11 cellular contexts compared by ENCODE assay signal in the genomic region with DNA sequence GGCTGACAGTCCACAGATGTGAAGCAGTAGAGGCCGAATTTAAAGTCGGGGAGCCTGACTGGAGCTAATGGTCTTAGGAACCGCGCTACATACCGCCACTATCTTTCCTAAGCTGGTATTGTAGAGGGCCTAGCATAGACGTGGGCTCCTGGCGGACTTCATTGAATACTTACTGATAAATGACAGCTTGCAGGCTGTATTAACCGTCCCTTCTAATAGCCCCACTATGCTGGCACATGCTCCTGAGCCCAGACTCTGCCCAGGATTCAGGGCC. TPM values are rescaled to one million over a fixed set of nuclear protein-coding genes. Genes with fewer than 3 reads are reported as not detected.
A peak's percentile ranks its signal among the peaks of the same experiment; 100 is the strongest.
DNase-seq lines count a peak whose midpoint lies in the region; ATAC-seq, FAIRE-seq and TF ChIP-seq lines count a peak whose summit lies in the region.
"Not testable (repeated sequence)": the region's sequence is repeated elsewhere in the genome, so short reads cannot be mapped to it uniquely, and the experiment has no call there.
"Had no signal": no experiment of that assay in that cellular context is flagged by ENCODE, and none has a peak within 500 bp of the region (broad histone marks: within the 10 kb centered on the region; RNA-seq: fewer than 3 reads in every experiment).

No MANE protein-coding gene starts in this region.

- TF ChIP-seq EP300 in GM12878 (IDR thresholded peaks at IDR 0.05; ENCODE audit: borderline replicate concordance in 1 of 2, control insufficient read depth in 1 of 2, low read depth in 2 of 2, low read length in 2 of 2); HepG2 (IDR thresholded peaks at IDR 0.05; ENCODE audit: low read depth in 2 of 2, low read length in 2 of 2); HepG2 (CRISPR knock-in tag; IDR thresholded peaks at IDR 0.05; ENCODE audit: borderline replicate concordance): not testable (repeated sequence)

- not testable (repeated sequence) for TF ChIP-seq POLR2A in GM12878 (IDR thresholded peaks at IDR 0.05; ENCODE audit: low read depth, low read length); HepG2 (IDR thresholded peaks at IDR 0.05; ENCODE audit: insufficient read depth in 1 of 2, low read depth in 2 of 2, low read length in 2 of 2); prostate gland (IDR thresholded peaks at IDR 0.05); thyroid gland (IDR thresholded peaks at IDR 0.05)

- POLR2A ChIA-PET in CD4-positive, alpha-beta T cell (lab: Charles Lee) = interaction anchor here (2.0 kb wide), 1 partner anchor 75 kb away, joined by 28 read pairs; a partner anchor contains a TSS
- POLR2A ChIA-PET in activated B cell treated with CpG ODN at 0.5 μM for 24 hours (lab: Charles Lee) = interaction anchor here (2.2 kb wide), 1 partner anchor 75 kb away, joined by 30 read pairs; a partner anchor contains a TSS
- POLR2A ChIA-PET in GM12878 (lab: Charles Lee); HepG2 (lab: Yijun Ruan, JAX): not testable (repeated sequence)

- not testable (repeated sequence) for H3K9me3 ChIP-seq in CD4-positive, alpha-beta T cell (ENCODE audit: control insufficient read depth, low read length); MM.1S (replicated peaks; ENCODE audit: insufficient read depth, low read length); GM12878 (replicated peaks; ENCODE audit: control insufficient read depth, insufficient read depth, low read length); HepG2 (ENCODE audit: low read length); prostate gland; thyroid gland

- not testable (repeated sequence) for H3K9ac ChIP-seq in MM.1S (ENCODE audit: low read length); GM12878 (ENCODE audit: control insufficient read depth, insufficient read depth, low read length); HepG2 (ENCODE audit: insufficient read depth, low read depth, low read length)

- DNase-seq in CD4-positive, alpha-beta T cell = peak in 1 of 10 experiments; percentile 1
- not testable (repeated sequence) for DNase-seq in MM.1S; activated B cell treated with CpG ODN at 0.5 μM for 24 hours; GM12878 (ENCODE audit: low read depth, low spot score); epithelial cell of proximal tubule (ENCODE audit: low read depth); HepG2 (ENCODE audit: low spot score); prostate gland (ENCODE audit: low spot score); thyroid gland

- not testable (repeated sequence) for H3K9me2 ChIP-seq in MM.1S (replicated peaks; ENCODE audit: insufficient read depth, low read length)

- H3K4me2 ChIP-seq in MM.1S (ENCODE audit: low read depth, low read length) = peak overlapping the region; percentile 56; the same call in 1 of the 2 replicates
- peak overlapping the region; percentile 95 for H3K4me2 ChIP-seq in GM12878 (ENCODE audit: control insufficient read depth, insufficient read depth)
- not testable (repeated sequence) for H3K4me2 ChIP-seq in HepG2 (ENCODE audit: low read depth, low read length)

- H3K27ac ChIP-seq in CD4-positive, alpha-beta T cell (ENCODE audit: low read depth, low read length) = peak overlapping the region; percentile 19
- H3K27ac ChIP-seq in MM.1S (ENCODE audit: low read length) (peak overlapping the region; percentile 37; the same call in 1 of the 2 replicates), prostate gland (peak overlapping the region; percentile 80 to 82), thyroid gland (peak overlapping the region; percentile 70 to 79 (median 75))
- H3K27ac ChIP-seq in GM12878 (ENCODE audit: control insufficient read depth, insufficient read depth); HepG2 (ENCODE audit: extremely low read length, insufficient read depth, low read length): not testable (repeated sequence)

- not testable (repeated sequence) for TF ChIP-seq CTCF in CD4-positive, alpha-beta T cell (IDR thresholded peaks at IDR 0.05); MM.1S (IDR thresholded peaks at IDR 0.05; ENCODE audit: low read length); activated B cell treated with CpG ODN at 0.5 μM for 24 hours (IDR thresholded peaks at IDR 0.05); GM12878 (IDR thresholded peaks at IDR 0.05 in 2 of 3, conservative IDR thresholded peaks at IDR 0.05 in 1 of 3; ENCODE audit: control insufficient read depth in 2 of 3, extremely low read depth in 1 of 3, insufficient read depth in 1 of 3, low read depth in 3 of 3, low read length in 3 of 3); epithelial cell of proximal tubule (conservative IDR thresholded peaks at IDR 0.05; ENCODE audit: low read depth, low read length); HepG2 (CRISPR knock-in tag; IDR thresholded peaks at IDR 0.05); prostate gland (IDR thresholded peaks at IDR 0.05); thyroid gland (IDR thresholded peaks at IDR 0.05)

- H3K27ac Mint-ChIP-seq in CD4-positive, alpha-beta T cell = peak overlapping the region; percentile 81
- H3K27ac Mint-ChIP-seq in activated B cell treated with CpG ODN at 0.5 μM for 24 hours = peak overlapping the region; percentile 76

- BruUV-seq in GM12878 (replicated peaks; lab: Mats Ljungman, UMichigan); HepG2 (replicated peaks; lab: Mats Ljungman, UMichigan): not testable (repeated sequence)

- not testable (repeated sequence) for H3K9me3 Mint-ChIP-seq in CD4-positive, alpha-beta T cell; activated B cell treated with CpG ODN at 0.5 μM for 24 hours

- H3K36me3 ChIP-seq in MM.1S (replicated peaks; ENCODE audit: insufficient read depth, low read length); GM12878 (ENCODE audit: control insufficient read depth in 2 of 2, insufficient read depth in 2 of 2, low read length in 1 of 2); HepG2 (replicated peaks in 1 of 2; ENCODE audit: control insufficient read depth in 1 of 2, insufficient read depth in 2 of 2, low read length in 2 of 2); prostate gland; thyroid gland: not testable (repeated sequence)

- H3K4me3 ChIP-seq in MM.1S (ENCODE audit: low read length) (peak overlapping the region; percentile 61; the same call in 1 of the 2 replicates), GM12878 (peak overlapping the region; percentile 52; the same call in 1 of the 2 replicates), epithelial cell of proximal tubule (ENCODE audit: low read depth, low read length) (peak overlapping the region; percentile 64), prostate gland (peak overlapping the region in 1 of 2 donors; percentile 42), thyroid gland (replicated peaks in 1 of 3) (peak overlapping the region in 1 of 3 donors; percentile 33)
- H3K4me3 ChIP-seq in HepG2 (replicated peaks in 1 of 3; ENCODE audit: insufficient read depth in 1 of 3, low read depth in 2 of 3, low read length in 3 of 3) = not testable (repeated sequence)

- intact Hi-C loops in CD4-positive, alpha-beta T cell (cut with DNase I, micrococcal nuclease) = loop anchor here (2.0 to 5.0 kb wide), 2 partner anchors 73 to 74 kb away; a partner anchor contains a TSS
- intact Hi-C loops in activated B cell treated with CpG ODN at 0.5 μM for 24 hours (cut with micrococcal nuclease) = loop anchor here (1.0 kb wide), 2 partner anchors 34 to 75 kb away; a partner anchor contains a TSS
- intact Hi-C loops in GM12878 (cut with micrococcal nuclease; ENCODE audit: unreplicated experiment) = loop anchor here (5.0 kb wide), 1 partner anchor 73 kb away; a partner anchor contains a TSS
- intact Hi-C loops in HepG2 (cut with micrococcal nuclease; ENCODE audit: unreplicated experiment); prostate gland (cut with DNase I); thyroid gland (cut with DNase I): not testable (repeated sequence)

- H3K4me1 Mint-ChIP-seq in CD4-positive, alpha-beta T cell (ENCODE audit: low read depth) = peaks cover 13% of the 10 kb centered on the region
- H3K4me1 Mint-ChIP-seq in activated B cell treated with CpG ODN at 0.5 μM for 24 hours = peaks cover 16% of the 10 kb centered on the region

- H2AFZ ChIP-seq in MM.1S (ENCODE audit: low read length) (peak overlapping the region; percentile 62; the same call in 1 of the 2 replicates), GM12878 (ENCODE audit: control insufficient read depth, low read depth, low read length) (peak overlapping the region; percentile 88)
- not testable (repeated sequence) for H2AFZ ChIP-seq in HepG2 (ENCODE audit: low read length)

- RAD21 ChIA-PET in GM12878 (lab: Charles Lee; ENCODE audit: unreplicated experiment) = not testable (repeated sequence)

- SMC1A ChIA-PET in GM12878 (lab: Charles Lee; ENCODE audit: uncharacterized antibody, unreplicated experiment) = interaction anchor here (0.7 to 1.9 kb wide), 2 partner anchors 15 to 75 kb away, joined by 3 to 9 read pairs; a partner anchor contains a TSS

- not testable (repeated sequence) for TF ChIP-seq RAD21 in GM12878 (IDR thresholded peaks at IDR 0.05; ENCODE audit: insufficient read depth, low read depth, low read length); HepG2 (CRISPR knock-in tag; IDR thresholded peaks at IDR 0.05)

- not testable (repeated sequence) for H4K20me1 ChIP-seq in MM.1S (ENCODE audit: insufficient read depth, low read length); GM12878 (ENCODE audit: control insufficient read depth, insufficient read depth); HepG2 (ENCODE audit: insufficient read depth, low read length)

- not testable (repeated sequence) for H3K27me3 Mint-ChIP-seq in CD4-positive, alpha-beta T cell; activated B cell treated with CpG ODN at 0.5 μM for 24 hours

- not testable (repeated sequence) for ATAC-seq in CD4-positive, alpha-beta T cell (ENCODE audit: poor library complexity); activated B cell treated with CpG ODN at 0.5 μM for 24 hours (ENCODE audit: low read depth); GM12878
- peak; percentile 28; the same call in 2 of the 3 replicates for ATAC-seq in HepG2

- H3K79me2 ChIP-seq in MM.1S (ENCODE audit: low read length); GM12878 (ENCODE audit: control insufficient read depth, insufficient read depth, low read length); HepG2 (ENCODE audit: insufficient read depth, low read length): not testable (repeated sequence)

- not testable (repeated sequence) for H3K4me1 ChIP-seq in MM.1S (ENCODE audit: low read length); GM12878 (ENCODE audit: control insufficient read depth, insufficient read depth, low read length); HepG2 (ENCODE audit: insufficient read depth, low read length); prostate gland (replicated peaks); thyroid gland

- H3K36me3 Mint-ChIP-seq in CD4-positive, alpha-beta T cell (ENCODE audit: low read depth); activated B cell treated with CpG ODN at 0.5 μM for 24 hours (ENCODE audit: low read depth): not testable (repeated sequence)

- peak overlapping the region; percentile 87 for H3K4me3 Mint-ChIP-seq in CD4-positive, alpha-beta T cell
- H3K4me3 Mint-ChIP-seq in activated B cell treated with CpG ODN at 0.5 μM for 24 hours = peak overlapping the region; percentile 84

- CTCF ChIA-PET in CD4-positive, alpha-beta T cell (lab: Charles Lee) = interaction anchor here (1.1 kb wide), 1 partner anchor 13 kb away, joined by 3 read pairs; no protein-coding TSS in a partner anchor
- CTCF ChIA-PET in activated B cell treated with CpG ODN at 0.5 μM for 24 hours (lab: Charles Lee) = interaction anchor here (1.2 kb wide), 1 partner anchor 75 kb away, joined by 3 read pairs; no protein-coding TSS in a partner anchor
- CTCF ChIA-PET in GM12878 (lab: Yijun Ruan, JAX) = interaction anchor here (1.3 kb wide), 1 partner anchor 50 kb away, joined by 3 read pairs; no protein-coding TSS in a partner anchor
- CTCF ChIA-PET in HepG2 (lab: Yijun Ruan, JAX; ENCODE audit: low intra/inter-chr PET ratio, low total read pairs) = not testable (repeated sequence)

- not testable (repeated sequence) for FAIRE-seq in GM12878 (lab: Jason Lieb, UNC); HepG2 (lab: Jason Lieb, UNC)

- not testable (repeated sequence) for H3F3A ChIP-seq in MM.1S (ENCODE audit: insufficient read depth, low read length)

- 83% methylated on average over 8 of the region's 8 CpGs for WGBS in GM12878 (ENCODE audit: insufficient coverage, insufficient replicate concordance, low lambda C conversion rate, missing lambda C conversion rate)
- WGBS in HepG2 (ENCODE audit: low lambda C conversion rate) = 77% methylated on average over 8 of the region's 8 CpGs
- 71% methylated on average over 8 of the region's 8 CpGs for WGBS in prostate gland
- 77 to 92% methylated on average over 8 of the region's 8 CpGs for WGBS in thyroid gland, 2 donors

- H3K27me3 ChIP-seq in CD4-positive, alpha-beta T cell (ENCODE audit: control insufficient read depth, insufficient read depth, low read length); MM.1S (replicated peaks; ENCODE audit: insufficient read depth, low read length); GM12878 (replicated peaks in 1 of 2; ENCODE audit: control insufficient read depth in 2 of 2, insufficient read depth in 2 of 2, low read length in 1 of 2); HepG2 (ENCODE audit: control insufficient read depth in 1 of 2, insufficient read depth in 2 of 2, low read length in 2 of 2); prostate gland (replicated peaks; ENCODE audit: insufficient read depth); thyroid gland: not testable (repeated sequence)

- in situ Hi-C loops in GM12878 (cut with MboI); HepG2 (cut with HindIII; ENCODE audit: extremely low pct_ligation_motif_present, low pct_unique_long_range_greater_than_20kb): not testable (repeated sequence)

RNA-seq across cellular contexts. Expression of a gene that starts 0.5 kb away (rescaled TPM):
- not detected for total RNA-seq in CD4-positive, alpha-beta T cell
- total RNA-seq in activated B cell treated with CpG ODN at 0.5 μM for 24 hours = not detected in 2 replicates
- total RNA-seq in GM12878 (2013; cell fraction: nucleolus; rRNA removed) = not detected in 2 replicates
- total RNA-seq in GM12878 (2014; rRNA removed) = not detected in 2 replicates
- total RNA-seq in GM12878 (2014; rRNA removed; fragmentation: Illumina TruSeq; extraction: Trizol) = not detected in 2 replicates
- total RNA-seq in GM12878 (2021) = not detected in 2 replicates
- not detected for polyA plus RNA-seq in GM12878 (2011; ENCODE audit: low read depth)
- not detected in 2 replicates for polyA plus RNA-seq in GM12878 (2011; rRNA removed)
- not detected in 2 replicates for polyA plus RNA-seq in GM12878 (2011; cell fraction: cytosol; rRNA removed)
- polyA plus RNA-seq in GM12878 (2011; cell fraction: nucleus; rRNA removed) = not detected in 2 replicates
- not detected in 2 replicates for polyA plus RNA-seq in GM12878 (2012)
- not detected in 2 replicates for polyA plus RNA-seq in GM12878 (2014; fragmentation: Illumina TruSeq; extraction: Trizol)
- not detected for polyA plus RNA-seq in GM12878 (2014; fragmentation: Nextera tagmentation; extraction: Ambion mirVana)
- not detected in 2 replicates for polyA plus RNA-seq in GM12878 (2014; rRNA removed)
- not detected for polyA plus RNA-seq in GM12878 (2016; fragmentation: Nextera tagmentation; extraction: Ambion mirVana)
- not detected in 2 replicates for polyA minus RNA-seq in GM12878 (2011; rRNA and poly(A)+ RNA removed)
- not detected in 2 replicates for polyA minus RNA-seq in GM12878 (2011; cell fraction: cytosol; rRNA and poly(A)+ RNA removed)
- not detected in 2 replicates for polyA minus RNA-seq in GM12878 (2011; cell fraction: nucleus; rRNA and poly(A)+ RNA removed)
- total RNA-seq in epithelial cell of proximal tubule = not detected in 2 replicates
- not detected in 2 replicates for total RNA-seq in HepG2 (2016; rRNA removed; fragmentation: Illumina TruSeq; extraction: Trizol)
- total RNA-seq in HepG2 (2016; cell fraction: cytosol; rRNA removed; fragmentation: Illumina TruSeq; extraction: Trizol; ENCODE audit: low read depth) = not detected in 2 replicates
- not detected in 2 replicates for total RNA-seq in HepG2 (2016; cell fraction: insoluble cytoplasmic fraction; rRNA removed; fragmentation: Illumina TruSeq; extraction: Trizol)
- not detected in 2 replicates for total RNA-seq in HepG2 (2016; cell fraction: membrane; rRNA removed; fragmentation: Illumina TruSeq; extraction: Trizol)
- total RNA-seq in HepG2 (2016; cell fraction: nucleus; rRNA removed; fragmentation: Illumina TruSeq; extraction: Trizol) = not detected in 2 replicates
- not detected in 2 replicates for polyA plus RNA-seq in HepG2 (2011; rRNA removed)
- polyA plus RNA-seq in HepG2 (2011; cell fraction: cytosol; rRNA removed) = not detected in 2 replicates
- polyA plus RNA-seq in HepG2 (2011; cell fraction: nucleus; rRNA removed) = not detected in 2 replicates
- not detected in 2 replicates for polyA plus RNA-seq in HepG2 (2012)
- polyA plus RNA-seq in HepG2 (2016; cell fraction: cytosol; fragmentation: Illumina TruSeq; extraction: Trizol; ENCODE audit: low read depth) = not detected in 2 replicates
- polyA plus RNA-seq in HepG2 (2016; cell fraction: insoluble cytoplasmic fraction; fragmentation: Illumina TruSeq; extraction: Trizol; ENCODE audit: low read depth) = not detected in 2 replicates
- polyA plus RNA-seq in HepG2 (2016; cell fraction: membrane; fragmentation: Illumina TruSeq; extraction: Trizol; ENCODE audit: low read depth) = not detected in 2 replicates
- not detected in 2 replicates for polyA plus RNA-seq in HepG2 (2016; cell fraction: nucleus; fragmentation: Illumina TruSeq; extraction: Trizol; ENCODE audit: insufficient read depth, low read depth)
- polyA minus RNA-seq in HepG2 (2011; rRNA and poly(A)+ RNA removed; ENCODE audit: low replicate concordance) = not detected in 2 replicates
- not detected in 2 replicates for polyA minus RNA-seq in HepG2 (2011; cell fraction: cytosol; rRNA and poly(A)+ RNA removed)
- not detected in 2 replicates for polyA minus RNA-seq in HepG2 (2011; cell fraction: nucleus; rRNA and poly(A)+ RNA removed)
- total RNA-seq in prostate gland = under 1 TPM in 1 of 2 donors, not detected in 1; 0.51 TPM
- not detected for total RNA-seq in thyroid gland
- total RNA-seq: activated naive CD4-positive, alpha-beta T cell treated with anti-CD3 and anti-CD28 coated beads, Interleukin-2, amount 50 U/mL, for 72 hours; mesenteric fat pad had no signal
- polyA plus RNA-seq: right cardiac atrium had no signal
